23 cellular contexts compared by ENCODE assay signal in the genomic region with DNA sequence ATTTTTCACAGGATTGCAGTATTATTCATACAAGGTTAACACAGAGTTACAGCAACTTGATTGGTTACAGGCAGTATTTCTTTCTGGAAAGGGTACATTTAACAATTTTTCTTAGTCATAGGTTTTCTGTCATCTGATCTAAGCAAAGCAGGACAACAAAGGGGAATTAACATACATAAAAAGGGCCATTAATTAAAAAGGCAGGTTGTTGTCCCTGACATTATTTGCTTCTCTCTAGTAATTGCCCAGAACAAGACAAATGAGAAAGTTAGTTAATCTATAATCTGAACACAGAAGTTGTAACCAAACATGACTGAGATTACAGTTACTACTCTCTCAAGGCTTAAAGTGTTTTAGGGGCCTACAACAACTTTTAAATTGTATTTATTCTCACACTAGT.
DNase-seq lines count a peak whose midpoint lies in the region; ATAC-seq, FAIRE-seq and TF ChIP-seq lines count a peak whose summit lies in the region.
"Had no signal": no experiment of that assay in that cellular context is flagged by ENCODE, and none has a peak within 500 bp of the region (broad histone marks: within the 10 kb centered on the region; RNA-seq: fewer than 3 reads in every experiment).

No MANE protein-coding gene starts in this region.

- FAIRE-seq in RCC 7860 (lab: Jason Lieb, UNC) = peak; percentile 55
- FAIRE-seq: GM12878 had no signal

- H3K9ac ChIP-seq in iPS-20b (ENCODE audit: low read depth, low read length) (0 out of 2 replicates have a peak overlapping the region, but pooled peaks have one; percentile 1), neural progenitor cell (no peak overlapping the region)

- H3K4me1 Mint-ChIP-seq in neural progenitor cell = peaks cover 4% of the 10 kb centered on the region
- H3K4me1 Mint-ChIP-seq: IgD-negative memory B cell had no signal

- H3K4me2 ChIP-seq in neural progenitor cell = no peak overlapping the region

- H3K4me1 ChIP-seq in iPS-20b (ENCODE audit: insufficient read depth, low read length) (peaks cover 8% of the 10 kb centered on the region; the same call in 1 of the 2 replicates), neural progenitor cell (no peaks in the 10 kb centered on the region)

- peaks cover 27% of the 10 kb centered on the region for H3K9me3 Mint-ChIP-seq in neural progenitor cell

- H3K79me2 ChIP-seq in neural progenitor cell (ENCODE audit: low read depth) = no peaks in the 10 kb centered on the region

- no peak overlapping the region for H3K4me3 Mint-ChIP-seq in neural progenitor cell
- H3K4me3 Mint-ChIP-seq: CD8-positive, alpha-beta T cell; IgD-negative memory B cell had no signal

- TF ChIP-seq CTCF in 22Rv1 (IDR thresholded peaks at IDR 0.05) = no peak
- no peak for TF ChIP-seq CTCF in neural progenitor cell (IDR thresholded peaks at IDR 0.05)
- no peak for TF ChIP-seq CTCF in WERI-Rb-1 (IDR thresholded peaks at IDR 0.05; ENCODE audit: low read depth, low read length)

- no peaks in the 10 kb centered on the region for H3F3A ChIP-seq in neural progenitor cell (ENCODE audit: low read depth)

- H3K4me3 ChIP-seq in iPS-20b (ENCODE audit: low read length) (no peak overlapping the region), neural progenitor cell (no peak overlapping the region), WERI-Rb-1 (ENCODE audit: low read depth, low read length) (no peak overlapping the region)
- H3K4me3 ChIP-seq: GM12878 had no signal

- H3K36me3 Mint-ChIP-seq in neural progenitor cell = peaks cover 5% of the 10 kb centered on the region
- H3K36me3 Mint-ChIP-seq: CD8-positive, alpha-beta T cell had no signal

- peaks cover 5% of the 10 kb centered on the region for H3K27me3 Mint-ChIP-seq in neural progenitor cell (ENCODE audit: insufficient read depth, low read depth)
- H3K27me3 Mint-ChIP-seq: IgD-negative memory B cell had no signal

- H3K27ac Mint-ChIP-seq in neural progenitor cell = no peak overlapping the region
- H3K27ac Mint-ChIP-seq: CD8-positive, alpha-beta T cell; IgD-negative memory B cell had no signal

- peak overlapping the region; percentile 1 for H2AFZ ChIP-seq in neural progenitor cell (replicated peaks)

- H3K9me3 ChIP-seq in iPS-20b (ENCODE audit: insufficient read depth, low read depth, low read length) (no peaks in the 10 kb centered on the region; the same call in 1 of the 2 replicates), neural progenitor cell (ENCODE audit: low read depth) (no peaks in the 10 kb centered on the region), WERI-Rb-1 (ENCODE audit: severe bottlenecking) (no peaks in the 10 kb centered on the region)

- DNase-seq in RCC 7860 (ENCODE audit: low spot score) (no peak), neural progenitor cell (ENCODE audit: low spot score) (no peak), NCI-H1417 (lab: John Stamatoyannopoulos, UW) (no peak), WERI-Rb-1 (no peak), NCI-H1436 (lab: John Stamatoyannopoulos, UW) (no peak)
- DNase-seq: 8988T; AML-193; C1 segment of cervical spinal cord; CD8-positive, alpha-beta T cell; Karpas-422; MV-4-11; NCI-H1105 treated with DMSO at 0.1 percent for 48 hours; NCI-H187; NCI-H2107; NCI-H510A; NCI-H748 treated with DMSO at 0.1 percent for 48 hours had no signal

- H4K20me1 ChIP-seq in neural progenitor cell (ENCODE audit: low read depth) = no peaks in the 10 kb centered on the region

- H3K27me3 ChIP-seq in iPS-20b (ENCODE audit: insufficient read depth, low read length) (no peaks in the 10 kb centered on the region), neural progenitor cell (no peaks in the 10 kb centered on the region), WERI-Rb-1 (ENCODE audit: insufficient read depth, low read depth, severe bottlenecking) (no peaks in the 10 kb centered on the region)

- H3K27ac ChIP-seq in 22Rv1 (peak overlapping the region; percentile 40), iPS-20b (ENCODE audit: low read length) (no peak overlapping the region), neural progenitor cell (no peak overlapping the region), WERI-Rb-1 (no peak overlapping the region)

- ATAC-seq in GM21390 (IDR thresholded peaks at IDR 0.05; ENCODE audit: unreplicated experiment) = no peak
- ATAC-seq: CD8-positive, alpha-beta T cell; GM12878; Panc1; SK-N-SH treated with all-trans-retinoic acid at 6 μM for 48 hours had no signal

- H3K36me3 ChIP-seq in iPS-20b (ENCODE audit: insufficient read depth, low read depth, low read length) (no peaks in the 10 kb centered on the region), neural progenitor cell (no peaks in the 10 kb centered on the region), WERI-Rb-1 (no peaks in the 10 kb centered on the region)
